In genomic region chr3:136194409-136195257, GRCh38 we compare ENCODE assay signal across 8 cellular contexts. TPM values are rescaled to one million over a fixed set of nuclear protein-coding genes. Genes with fewer than 3 reads are reported as not detected.
A peak's percentile ranks its signal among the peaks of the same experiment; 100 is the strongest.
DNase-seq lines count a peak whose midpoint lies in the region; ATAC-seq and TF ChIP-seq lines count a peak whose summit lies in the region.

No MANE protein-coding gene starts in this region.

- 0% methylated on average over 47 of the region's 47 CpGs for WGBS in lung, 2 donors

- peak overlapping the region; percentile 98 for H3K9ac ChIP-seq in BLaER1
- H3K9ac ChIP-seq in colonic mucosa (ENCODE audit: low read depth in 2 of 2, low read length in 2 of 2): peak overlapping the region; percentile 88 to 91

- intact Hi-C loops in activated CD4-positive, alpha-beta T cell treated with anti-CD3 and anti-CD28 coated beads for 36 hours (cut with DNase I, micrococcal nuclease): loop anchor here (5.0 to 10.0 kb wide), 4 partner anchors 42 to 1980 kb away; partner anchors contain the start of genes DBR1 (in 1 of the 2) and PPP2R3A (in 1 of the 2)
- intact Hi-C loops in colonic mucosa (cut with DNase I): loop anchor here (5.0 kb wide), 2 partner anchors 58 to 558 kb away; partner anchors contain the start of genes PCCB and STAG1

- ATAC-seq in activated CD4-positive, alpha-beta T cell treated with anti-CD3 and anti-CD28 coated beads for 36 hours: no peak
- ATAC-seq in lung (ENCODE audit: insufficient read depth, low FRiP score): no peak

- peak overlapping the region; percentile 100 for H3K4me3 Mint-ChIP-seq in activated CD4-positive, alpha-beta T cell treated with anti-CD3 and anti-CD28 coated beads for 36 hours

- CTCF ChIA-PET in activated CD4-positive, alpha-beta T cell treated with anti-CD3 and anti-CD28 coated beads for 36 hours (lab: Charles Lee): interaction anchor here (0.6 to 0.7 kb wide), 2 partner anchors 10 to 19 kb away, joined by 3 read pairs; no protein-coding TSS in a partner anchor

- H3K9me3 Mint-ChIP-seq in activated CD4-positive, alpha-beta T cell treated with anti-CD3 and anti-CD28 coated beads for 36 hours (ENCODE audit: low read depth): no peaks in the 10 kb centered on the region

- peaks cover 60% of the 10 kb centered on the region for H4K20me1 ChIP-seq in BLaER1

- DNase-seq in activated CD4-positive, alpha-beta T cell treated with anti-CD3 and anti-CD28 coated beads for 36 hours: peak; percentile 80
- DNase-seq in colonic mucosa (peak; percentile 57), lung (ENCODE audit: low spot score) (peak; percentile 34), GM13976 (ENCODE audit: low spot score) (no peak), NCI-H1694 treated with DMSO at 0.1 percent for 48 hours (lab: John Stamatoyannopoulos, UW) (no peak)
- peak; percentile 72 to 74 for DNase-seq in stimulated activated CD8-positive, alpha-beta memory T cell treated with anti-CD3 and anti-CD28 coated beads, Interleukin-15, amount 100 ng/mL, for 48 hours (ENCODE audit: low read depth in 2 of 2)

- no peaks in the 10 kb centered on the region for H3K27me3 ChIP-seq in BLaER1
- H3K27me3 ChIP-seq in colonic mucosa: no peaks in the 10 kb centered on the region
- no peaks in the 10 kb centered on the region for H3K27me3 ChIP-seq in lung (ENCODE audit: control insufficient read depth, insufficient read depth)

- TF ChIP-seq CTCF in colonic mucosa (IDR thresholded peaks at IDR 0.05) (no peak), lung (IDR thresholded peaks at IDR 0.05; ENCODE audit: control extremely low read depth, extremely low read depth) (no peak), GM13976 (IDR thresholded peaks at IDR 0.05; ENCODE audit: borderline replicate concordance, control extremely low read depth, extremely low read depth, insufficient read depth, missing control alignments) (no peak)

- no peaks in the 10 kb centered on the region for H3K27me3 Mint-ChIP-seq in activated CD4-positive, alpha-beta T cell treated with anti-CD3 and anti-CD28 coated beads for 36 hours

- H3K27ac Mint-ChIP-seq in activated CD4-positive, alpha-beta T cell treated with anti-CD3 and anti-CD28 coated beads for 36 hours: peak overlapping the region; percentile 98

- in situ Hi-C loops in GM13976 (cut with MboI; ENCODE audit: low sequenced_read_pairs, unreplicated experiment): no loop called here

- peak overlapping the region; percentile 99 for H3K27ac ChIP-seq in BLaER1
- H3K27ac ChIP-seq in KOPT-K1 (ENCODE audit: low read depth, low read length, poor library complexity, severe bottlenecking): peak overlapping the region; percentile 99
- H3K27ac ChIP-seq in colonic mucosa: peak overlapping the region; percentile 98
- peak overlapping the region; percentile 100 for H3K27ac ChIP-seq in lung (ENCODE audit: low read depth in 1 of 2, low read length in 1 of 2)

- H3K4me2 ChIP-seq in BLaER1: peak overlapping the region; percentile 79

- H3K9me3 ChIP-seq in BLaER1 (peaks cover 21% of the 10 kb centered on the region), KOPT-K1 (ENCODE audit: insufficient read depth, low read length, poor library complexity, severe bottlenecking) (peaks cover 11% of the 10 kb centered on the region), colonic mucosa (no peaks in the 10 kb centered on the region), lung (ENCODE audit: control insufficient read depth in 2 of 2, insufficient read depth in 1 of 2, low read length in 1 of 2) (no peaks in the 10 kb centered on the region)

- peaks cover 48% of the 10 kb centered on the region for H3K36me3 Mint-ChIP-seq in activated CD4-positive, alpha-beta T cell treated with anti-CD3 and anti-CD28 coated beads for 36 hours (ENCODE audit: low read depth)

- H3K4me1 ChIP-seq in BLaER1: peaks cover 38% of the 10 kb centered on the region
- peaks cover 7% of the 10 kb centered on the region for H3K4me1 ChIP-seq in colonic mucosa
- H3K4me1 ChIP-seq in lung (ENCODE audit: control insufficient read depth in 2 of 2, insufficient read depth in 2 of 2, low read length in 2 of 2): peaks cover 3 to 12% of the 10 kb centered on the region in 2 donors

- H3K4me3 ChIP-seq in BLaER1 (peak overlapping the region; percentile 95), colonic mucosa (peak overlapping the region; percentile 72), lung (peak overlapping the region; percentile 78)

- peaks cover 43% of the 10 kb centered on the region for H3K4me1 Mint-ChIP-seq in activated CD4-positive, alpha-beta T cell treated with anti-CD3 and anti-CD28 coated beads for 36 hours

- H3K36me3 ChIP-seq in BLaER1 (peaks cover 8% of the 10 kb centered on the region; the same call in 1 of the 2 replicates), KOPT-K1 (ENCODE audit: insufficient read depth, low read length) (peaks cover 43% of the 10 kb centered on the region), colonic mucosa (no peaks in the 10 kb centered on the region), lung (ENCODE audit: control insufficient read depth in 2 of 2, insufficient read depth in 2 of 2, low read length in 2 of 2) (no peaks in the 10 kb centered on the region)

- POLR2A ChIA-PET in activated CD4-positive, alpha-beta T cell treated with anti-CD3 and anti-CD28 coated beads for 36 hours (lab: Charles Lee): interaction anchor here (0.6 to 1.7 kb wide), 7 partner anchors 12 to 1980 kb away, joined by 3 to 10 read pairs (median 5); partner anchors contain the start of genes NCK1 and STAG1

RNA-seq across cellular contexts. Expression of gene MSL2, which starts 1.5 kb away (rescaled TPM):
- total RNA-seq in activated CD4-positive, alpha-beta T cell treated with anti-CD3 and anti-CD28 coated beads for 36 hours: 10 to 100 TPM; 39.5 to 48.3 TPM
- total RNA-seq in colonic mucosa: 10 to 100 TPM; 23.5 to 31.0 TPM
- 10 to 100 TPM; 30.6 to 44.0 TPM for total RNA-seq in lung
- 1 to 10 TPM; 5.4 to 9.5 TPM for polyA plus RNA-seq in lung

RNA-seq across cellular contexts. Expression of gene PCCB, which starts 55.5 kb away (rescaled TPM):
- total RNA-seq in activated CD4-positive, alpha-beta T cell treated with anti-CD3 and anti-CD28 coated beads for 36 hours: 10 to 100 TPM; 45.3 to 51.8 TPM
- total RNA-seq in colonic mucosa (10 to 100 TPM; 60.0 to 67.0 TPM), lung (10 to 100 TPM; 23.0 to 39.9 TPM)
- 10 to 100 TPM; 29.3 TPM for polyA plus RNA-seq in lung

Comparison
In these comparisons a context has a peak if more than half of its experiments do, and no peak if none do; other contexts are left out.
1. DNase-seq: peak in activated CD4-positive, alpha-beta T cell treated with anti-CD3 and anti-CD28 coated beads for 36 hours (single experiment), colonic mucosa (single experiment), lung (single experiment) and stimulated activated CD8-positive, alpha-beta memory T cell treated with anti-CD3 and anti-CD28 coated beads, Interleukin-15, amount 100 ng/mL, for 48 hours (2 of 2); none in GM13976 (single experiment) and NCI-H1694 treated with DMSO at 0.1 percent for 48 hours (single experiment).
2. Peak in every context shown above with its lines, with median percentiles within 50 percentile points of each other: H3K27ac ChIP-seq and H3K4me3 ChIP-seq.